19 cellular contexts compared by ENCODE assay signal in genomic region chr2:154447727-154448418, GRCh38.
"Had no signal": no experiment of that assay in that cellular context is flagged by ENCODE, and none has a peak within 500 bp of the region (broad histone marks: within the 10 kb centered on the region; RNA-seq: fewer than 3 reads in every experiment).

No MANE protein-coding gene starts in this region.

- ATAC-seq: activated CD8-positive, alpha-beta T cell treated with anti-CD3 and anti-CD28 coated beads, Interleukin-2, amount 10 ng/mL, durations not matched to agents 7 days and 5 days; activated naive CD4-positive, alpha-beta T cell treated with anti-CD3 and anti-CD28 coated beads, Interleukin-2, amount 50 U/mL, for 72 hours; activated T-cell treated with anti-CD3 and anti-CD28 coated beads, Interleukin-2, amount 50 U/mL, for 72 hours; foreskin keratinocyte; WTC11 had no signal

- H3K36me3 Mint-ChIP-seq: activated naive CD4-positive, alpha-beta T cell treated with anti-CD3 and anti-CD28 coated beads, Interleukin-2, amount 50 U/mL, for 72 hours; naive B cell; neural progenitor cell; WTC11 had no signal

- DNase-seq: activated CD4-positive, alpha-beta T cell treated with anti-CD3 and anti-CD28 coated beads for 48 hours; activated CD8-positive, alpha-beta memory T cell treated with anti-CD3 and anti-CD28 coated beads, Interleukin-2, amount 50 U/mL, for 48 hours; activated CD8-positive, alpha-beta T cell treated with anti-CD3 and anti-CD28 coated beads, Interleukin-2, amount 10 ng/mL, durations not matched to agents 7 days and 5 days; activated gamma-delta T cell; activated T-cell treated with anti-CD3 and anti-CD28 coated beads, Interleukin-2, amount 50 U/mL, for 72 hours; dorsolateral prefrontal cortex; foreskin keratinocyte; glutamatergic neuron; naive B cell; stimulated activated CD4-positive, alpha-beta T cell treated with anti-CD3 and anti-CD28 coated beads, Interleukin-4, amount 100 ng/mL, for 24 hours; stimulated activated naive CD4-positive, alpha-beta T cell treated with Interleukin-2 at 50 U/mL for 16 hours; substantia nigra had no signal

- H3K9me3 Mint-ChIP-seq: activated naive CD4-positive, alpha-beta T cell treated with anti-CD3 and anti-CD28 coated beads, Interleukin-2, amount 50 U/mL, for 72 hours; naive B cell; neural progenitor cell; T-helper 1 cell treated with Interleukin-12 subunit alpha and Interleukin-12 subunit beta and Interleukin-4 antibody, amounts not matched to agents 30 μg/mL and 1 μg/mL, for 36 hours; WTC11 had no signal

- H3K4me1 ChIP-seq: foreskin keratinocyte, neural progenitor cell, parathyroid adenoma, tibial nerve had no signal

- H2AFZ ChIP-seq: neural progenitor cell, parathyroid adenoma had no signal

- H3K27me3 ChIP-seq: dorsolateral prefrontal cortex, foreskin keratinocyte, neural progenitor cell, tibial nerve had no signal

- H3K4me2 ChIP-seq: neural progenitor cell had no signal

- H3K27ac Mint-ChIP-seq: activated CD8-positive, alpha-beta T cell treated with anti-CD3 and anti-CD28 coated beads, Interleukin-2, amount 10 ng/mL, durations not matched to agents 7 days and 5 days; activated naive CD4-positive, alpha-beta T cell treated with anti-CD3 and anti-CD28 coated beads, Interleukin-2, amount 50 U/mL, for 72 hours; activated T-cell treated with anti-CD3 and anti-CD28 coated beads, Interleukin-2, amount 50 U/mL, for 72 hours; naive B cell; neural progenitor cell; T-helper 1 cell treated with Interleukin-12 subunit alpha and Interleukin-12 subunit beta and Interleukin-4 antibody, amounts not matched to agents 30 μg/mL and 1 μg/mL, for 36 hours; WTC11 had no signal

- H3K27me3 Mint-ChIP-seq: naive B cell had no signal

- H3K36me3 ChIP-seq: neural progenitor cell, tibial nerve had no signal

- H3K9ac ChIP-seq: neural progenitor cell, parathyroid adenoma had no signal

- H3K9me3 ChIP-seq: tibial nerve had no signal

- H3K4me1 Mint-ChIP-seq: naive B cell, neural progenitor cell, WTC11 had no signal

- H3K27ac ChIP-seq: dorsolateral prefrontal cortex, foreskin keratinocyte, neural progenitor cell, parathyroid adenoma, tibial nerve had no signal

- H3K4me3 ChIP-seq: dorsolateral prefrontal cortex, lung, neural progenitor cell, tibial nerve had no signal

- H3K4me3 Mint-ChIP-seq: activated CD8-positive, alpha-beta T cell treated with anti-CD3 and anti-CD28 coated beads, Interleukin-2, amount 10 ng/mL, durations not matched to agents 7 days and 5 days; activated T-cell treated with anti-CD3 and anti-CD28 coated beads, Interleukin-2, amount 50 U/mL, for 72 hours; naive B cell; neural progenitor cell; T-helper 1 cell treated with Interleukin-12 subunit alpha and Interleukin-12 subunit beta and Interleukin-4 antibody, amounts not matched to agents 30 μg/mL and 1 μg/mL, for 36 hours; WTC11 had no signal

- H3K79me2 ChIP-seq: parathyroid adenoma had no signal
